1 cellular context compared by ENCODE assay signal in genomic region chr2:3034856-3035255, GRCh38.
TF ChIP-seq lines count a peak whose summit lies in the region.

No MANE protein-coding gene starts in this region.

TF ChIP-seq in H1, 55 proteins besides CTCF, POLR2A, EP300 and RAD21:
- TF ChIP-seq SP4 (IDR thresholded peaks at IDR 0.05; ENCODE audit: low read length), result no peak
- no peak for TF ChIP-seq ATF3 (IDR thresholded peaks at IDR 0.05; ENCODE audit: insufficient read depth, low read depth, low read length)
- TF ChIP-seq MAX (IDR thresholded peaks at IDR 0.05), result no peak
- no peak for TF ChIP-seq EZH2 (IDR thresholded peaks at IDR 0.05; ENCODE audit: low read depth, low read length, severe bottlenecking)
- TF ChIP-seq SP2 (IDR thresholded peaks at IDR 0.05; ENCODE audit: low read length), result no peak
- no peak for TF ChIP-seq RBBP5 (IDR thresholded peaks at IDR 0.05; ENCODE audit: borderline replicate concordance, low read depth, low read length)
- no peak for TF ChIP-seq SRF (IDR thresholded peaks at IDR 0.05; ENCODE audit: low read depth, low read length)
- no peak for TF ChIP-seq EGR1 (IDR thresholded peaks at IDR 0.05; ENCODE audit: borderline replicate concordance, low read depth, low read length)
